11 cellular contexts compared by ENCODE assay signal in the genomic region with DNA sequence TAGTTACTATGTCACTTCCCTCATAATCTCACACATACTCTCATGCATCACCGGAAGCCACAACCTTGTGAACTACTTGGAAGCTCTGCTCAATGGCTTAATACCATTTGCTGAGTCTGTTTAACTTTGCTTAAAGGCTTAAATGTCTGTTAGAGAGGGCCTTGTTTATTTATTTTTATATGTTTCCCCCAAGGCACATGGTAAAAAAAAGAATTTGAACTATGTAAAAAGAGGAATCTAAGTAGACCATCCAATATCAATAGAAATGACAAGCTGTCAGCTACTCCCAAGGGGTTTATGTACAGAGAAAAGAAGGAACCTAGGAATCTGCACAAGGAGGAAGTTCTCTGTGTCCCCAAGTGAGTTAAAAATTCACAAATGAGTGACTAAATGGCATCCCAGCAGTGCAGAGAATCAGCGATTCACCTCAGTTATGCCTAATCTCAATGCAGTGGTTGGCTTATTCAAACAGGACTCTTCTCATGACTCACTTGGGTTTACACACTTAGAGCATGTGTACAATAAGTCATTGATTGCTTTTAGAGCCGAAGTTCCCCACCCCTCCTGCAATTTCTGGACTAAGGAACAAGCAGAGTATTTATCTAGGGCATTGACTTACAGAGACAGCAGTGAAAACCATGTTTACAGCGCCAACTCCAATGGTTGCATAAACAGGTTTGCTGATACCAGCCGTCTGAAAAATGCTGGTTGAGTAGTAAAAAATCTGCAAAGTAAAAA. TPM values are rescaled to one million over a fixed set of nuclear protein-coding genes. Genes with fewer than 3 reads are reported as not detected.
DNase-seq lines count a peak whose midpoint lies in the region; ATAC-seq, FAIRE-seq and TF ChIP-seq lines count a peak whose summit lies in the region.
"Had no signal": no experiment of that assay in that cellular context is flagged by ENCODE, and none has a peak within 500 bp of the region (broad histone marks: within the 10 kb centered on the region; RNA-seq: fewer than 3 reads in every experiment).

No MANE protein-coding gene starts in this region.

- CTCF ChIA-PET in endothelial cell of umbilical vein (lab: Charles Lee) = no interaction called here
- CTCF ChIA-PET in CD4-positive, alpha-beta T cell (lab: Charles Lee) = no interaction called here

- H3K4me3 Mint-ChIP-seq in CD4-positive, alpha-beta T cell = no peak overlapping the region
- H3K4me3 Mint-ChIP-seq: activated naive CD8-positive, alpha-beta T cell treated with anti-CD3 and anti-CD28 coated beads, Interleukin-2, amount 10 ng/mL, durations not matched to agents 7 days and 5 days had no signal

- H3K27me3 Mint-ChIP-seq in CD4-positive, alpha-beta T cell = no peaks in the 10 kb centered on the region

- H3K27ac ChIP-seq in endothelial cell of umbilical vein (ENCODE audit: insufficient read depth, low read depth, low read length) = no peak overlapping the region
- no peak overlapping the region for H3K27ac ChIP-seq in CD4-positive, alpha-beta T cell (ENCODE audit: low read depth, low read length)
- H3K27ac ChIP-seq in sigmoid colon = no peak overlapping the region
- no peak overlapping the region for H3K27ac ChIP-seq in testis

- no peaks in the 10 kb centered on the region for H3K4me1 Mint-ChIP-seq in CD4-positive, alpha-beta T cell (ENCODE audit: low read depth)

- H3K4me3 ChIP-seq in endothelial cell of umbilical vein (replicated peaks in 1 of 3; ENCODE audit: insufficient read depth in 1 of 3, low read depth in 1 of 3, low read length in 3 of 3) (no peak overlapping the region), sigmoid colon (no peak overlapping the region), testis (no peak overlapping the region)

- H3K27me3 ChIP-seq in endothelial cell of umbilical vein (ENCODE audit: control insufficient read depth in 2 of 2, insufficient read depth in 2 of 2, low read length in 2 of 2) = no peaks in the 10 kb centered on the region
- H3K27me3 ChIP-seq in CD4-positive, alpha-beta T cell (ENCODE audit: control insufficient read depth, insufficient read depth, low read length) = no peaks in the 10 kb centered on the region
- no peaks in the 10 kb centered on the region for H3K27me3 ChIP-seq in sigmoid colon
- no peaks in the 10 kb centered on the region for H3K27me3 ChIP-seq in testis

- H3K4me1 ChIP-seq in endothelial cell of umbilical vein (ENCODE audit: control insufficient read depth, extremely low read depth, insufficient read depth, low read length) (peaks cover 34% of the 10 kb centered on the region), sigmoid colon (peaks cover 0 to 30% (median 11%) of the 10 kb centered on the region in 4 donors), testis (no peaks in the 10 kb centered on the region)

- H3K9me3 Mint-ChIP-seq in CD4-positive, alpha-beta T cell = no peaks in the 10 kb centered on the region
- H3K9me3 Mint-ChIP-seq: activated naive CD8-positive, alpha-beta T cell treated with anti-CD3 and anti-CD28 coated beads, Interleukin-2, amount 10 ng/mL, durations not matched to agents 7 days and 5 days had no signal

- peak; percentile 77 for ATAC-seq in GM18873 (IDR thresholded peaks at IDR 0.05; ENCODE audit: low FRiP score, unreplicated experiment)
- no peak for ATAC-seq in CD4-positive, alpha-beta T cell (ENCODE audit: poor library complexity)

- dilution Hi-C loops in endothelial cell of umbilical vein (cut with MboI; ENCODE audit: extremely low pct_ligation_motif_present, low sequenced_read_pairs) = no loop called here

- WGBS in sigmoid colon, 2 donors = 22 to 62% methylated on average over 5 of the region's 5 CpGs
- 88 to 89% methylated on average over 5 of the region's 5 CpGs for WGBS in testis, 2 donors

- TF ChIP-seq EP300 in sigmoid colon (IDR thresholded peaks at IDR 0.05) = no peak

- no peak for FAIRE-seq in endothelial cell of umbilical vein (lab: Jason Lieb, UNC)

- H3K4me2 ChIP-seq in endothelial cell of umbilical vein (ENCODE audit: insufficient read depth, low read length) = no peak overlapping the region

- no peaks in the 10 kb centered on the region for H3K79me2 ChIP-seq in endothelial cell of umbilical vein (ENCODE audit: control insufficient read depth, insufficient read depth, low read length)

- H2AFZ ChIP-seq in endothelial cell of umbilical vein (ENCODE audit: low read depth, low read length) = no peak overlapping the region

- H3K27ac Mint-ChIP-seq in CD4-positive, alpha-beta T cell = no peak overlapping the region
- H3K27ac Mint-ChIP-seq: activated naive CD8-positive, alpha-beta T cell treated with anti-CD3 and anti-CD28 coated beads, Interleukin-2, amount 10 ng/mL, durations not matched to agents 7 days and 5 days had no signal

- no peak overlapping the region for H3K9ac ChIP-seq in endothelial cell of umbilical vein (replicated peaks; ENCODE audit: extremely low read depth, insufficient read depth, low read length)

- POLR2A ChIA-PET in endothelial cell of umbilical vein (lab: Charles Lee) = no interaction called here
- POLR2A ChIA-PET in CD4-positive, alpha-beta T cell (lab: Charles Lee) = no interaction called here

- H3K36me3 Mint-ChIP-seq in CD4-positive, alpha-beta T cell (ENCODE audit: low read depth) = no peaks in the 10 kb centered on the region
- H3K36me3 Mint-ChIP-seq: activated naive CD8-positive, alpha-beta T cell treated with anti-CD3 and anti-CD28 coated beads, Interleukin-2, amount 10 ng/mL, durations not matched to agents 7 days and 5 days had no signal

- no peaks in the 10 kb centered on the region for H3K9me1 ChIP-seq in endothelial cell of umbilical vein (replicated peaks; ENCODE audit: control insufficient read depth, extremely low read depth, insufficient read depth, low read length)

- H3K9me3 ChIP-seq in endothelial cell of umbilical vein (replicated peaks; ENCODE audit: control insufficient read depth, insufficient read depth, low read length) = no peaks in the 10 kb centered on the region
- H3K9me3 ChIP-seq in CD4-positive, alpha-beta T cell (ENCODE audit: control insufficient read depth, low read length) = no peaks in the 10 kb centered on the region
- H3K9me3 ChIP-seq in sigmoid colon = no peaks in the 10 kb centered on the region
- H3K9me3 ChIP-seq in testis = no peaks in the 10 kb centered on the region

- TF ChIP-seq CTCF in endothelial cell of umbilical vein (IDR thresholded peaks at IDR 0.05; ENCODE audit: extremely low read depth in 1 of 2, insufficient read depth in 1 of 2, low read depth in 1 of 2, low read length in 2 of 2) (no peak), sigmoid colon (IDR thresholded peaks at IDR 0.05) (no peak), testis (IDR thresholded peaks at IDR 0.05) (no peak)
- no peak for TF ChIP-seq CTCF in CD4-positive, alpha-beta T cell (IDR thresholded peaks at IDR 0.05)

- no peak for TF ChIP-seq POLR2A in endothelial cell of umbilical vein (IDR thresholded peaks at IDR 0.05; ENCODE audit: low read depth, low read length)
- no peak for TF ChIP-seq POLR2A in sigmoid colon (IDR thresholded peaks at IDR 0.05)
- TF ChIP-seq POLR2A in testis (IDR thresholded peaks at IDR 0.05) = no peak

- H3K36me3 ChIP-seq in endothelial cell of umbilical vein (ENCODE audit: control insufficient read depth in 2 of 2, extremely low read depth in 1 of 2, insufficient read depth in 2 of 2, low read length in 2 of 2) (no peaks in the 10 kb centered on the region), sigmoid colon (no peaks in the 10 kb centered on the region), testis (ENCODE audit: low read depth, missing control alignments) (no peaks in the 10 kb centered on the region)

- intact Hi-C loops in endothelial cell of umbilical vein (cut with micrococcal nuclease) (no loop called here), sigmoid colon (cut with DNase I) (no loop called here), testis (cut with DNase I; ENCODE audit: low total_unique reads) (no loop called here)
- intact Hi-C loops in CD4-positive, alpha-beta T cell (cut with DNase I, micrococcal nuclease) = no loop called here

- no peaks in the 10 kb centered on the region for H4K20me1 ChIP-seq in endothelial cell of umbilical vein (replicated peaks; ENCODE audit: control insufficient read depth, extremely low read depth, insufficient read depth, low read length)

- DNase-seq in LoVo (ENCODE audit: low spot score) = peak; percentile 76
- peak; percentile 10 for DNase-seq in endothelial cell of umbilical vein (ENCODE audit: low read depth, low spot score)
- peak; percentile 37 for DNase-seq in non-pigmented ciliary epithelial cell (ENCODE audit: low read depth)
- DNase-seq in NAMALWA (ENCODE audit: low spot score) = no peak
- no peak for DNase-seq in CD4-positive, alpha-beta T cell
- DNase-seq in sigmoid colon = no peak
- no peak for DNase-seq in testis
- DNase-seq: activated naive CD8-positive, alpha-beta T cell treated with anti-CD3 and anti-CD28 coated beads, Interleukin-2, amount 10 ng/mL, durations not matched to agents 7 days and 5 days; NCI-H1436 treated with DMSO at 0.1 percent for 48 hours had no signal

- BruUV-seq in endothelial cell of umbilical vein (replicated peaks; lab: Mats Ljungman, UMichigan) = no TSS peak

TF ChIP-seq in endothelial cell of umbilical vein, 7 proteins besides CTCF, POLR2A, EP300 and RAD21:
- TF ChIP-seq POLR2AphosphoS5 (IDR thresholded peaks at IDR 0.05; ENCODE audit: insufficient read depth, low read depth, low read length) = no peak
- TF ChIP-seq, protein P1, sequence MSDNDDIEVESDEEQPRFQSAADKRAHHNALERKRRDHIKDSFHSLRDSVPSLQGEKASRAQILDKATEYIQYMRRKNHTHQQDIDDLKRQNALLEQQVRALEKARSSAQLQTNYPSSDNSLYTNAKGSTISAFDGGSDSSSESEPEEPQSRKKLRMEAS (IDR thresholded peaks at IDR 0.05; ENCODE audit: insufficient read depth, insufficient read length) = no peak
- TF ChIP-seq FOS (IDR thresholded peaks at IDR 0.05; ENCODE audit: borderline replicate concordance, insufficient read depth, low read length) = no peak
- TF ChIP-seq JUN (IDR thresholded peaks at IDR 0.05; ENCODE audit: borderline replicate concordance, insufficient read depth, insufficient read length, low read depth) = no peak
- TF ChIP-seq MYC (IDR thresholded peaks at IDR 0.05; ENCODE audit: low read depth, low read length) = no peak

RNA-seq across cellular contexts. Expression of a gene that starts 24.4 kb away (rescaled TPM):
- total RNA-seq in endothelial cell of umbilical vein (not detected in 2 replicates), sigmoid colon (not detected), testis (not detected)
- polyA plus RNA-seq in endothelial cell of umbilical vein (not detected in 2 replicates), sigmoid colon (not detected), testis (ENCODE audit: insufficient read depth, low read depth, low replicate concordance) (0.12 TPM)
- polyA plus RNA-seq in endothelial cell of umbilical vein (2011; cell fraction: cytosol; rRNA removed) = not detected in 2 replicates
- polyA plus RNA-seq in endothelial cell of umbilical vein (2011; cell fraction: nucleus; rRNA removed) = not detected in 2 replicates
- polyA plus RNA-seq in endothelial cell of umbilical vein (2012) = not detected in 2 replicates
- not detected in 2 replicates for polyA minus RNA-seq in endothelial cell of umbilical vein
- polyA minus RNA-seq in endothelial cell of umbilical vein (2011; cell fraction: cytosol; rRNA and poly(A)+ RNA removed) = not detected
- polyA minus RNA-seq in endothelial cell of umbilical vein (2011; cell fraction: nucleus; rRNA and poly(A)+ RNA removed) = not detected in 2 replicates
- total RNA-seq in CD4-positive, alpha-beta T cell = not detected
- total RNA-seq: activated naive CD8-positive, alpha-beta T cell treated with anti-CD3 and anti-CD28 coated beads, Interleukin-2, amount 10 ng/mL, durations not matched to agents 7 days and 5 days; ureter had no signal

Comparison
In these comparisons a context has a peak if more than half of its experiments do, and no peak if none do; other contexts are left out.
1. DNase-seq: peak in LoVo (single experiment), endothelial cell of umbilical vein (single experiment) and non-pigmented ciliary epithelial cell (single experiment); none in NAMALWA (single experiment), CD4-positive, alpha-beta T cell (0 of 10), sigmoid colon (single experiment) and testis (single experiment).